Comparison of ENCODE assay signal across 9 cellular contexts in the genomic region with DNA sequence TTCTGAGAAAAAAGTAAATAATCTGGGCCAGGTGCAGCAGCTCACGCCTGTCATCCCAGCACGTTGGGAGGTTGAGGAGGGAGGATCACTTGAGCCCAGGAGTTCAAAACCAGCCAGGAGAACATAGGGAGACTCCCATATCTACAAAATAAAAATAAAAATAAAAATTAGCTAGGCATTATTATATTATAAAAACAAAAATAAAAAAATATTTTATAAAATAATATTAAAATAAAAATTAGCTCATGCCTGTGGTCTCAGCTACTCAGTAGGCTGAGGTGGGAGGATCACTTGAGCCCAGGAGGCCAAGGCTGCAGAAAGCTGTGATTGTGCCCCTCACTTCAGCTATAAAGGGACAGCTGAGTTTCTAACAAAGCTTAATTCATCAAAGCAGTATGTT.
"Had no signal": no experiment of that assay in that cellular context is flagged by ENCODE, and none has a peak within 500 bp of the region (broad histone marks: within the 10 kb centered on the region; RNA-seq: fewer than 3 reads in every experiment).

No MANE protein-coding gene starts in this region.

- H3K4me1 ChIP-seq: HAP-1 had no signal

- H3K36me3 Mint-ChIP-seq: IgD-negative memory B cell had no signal

- ATAC-seq: HCT116, HepG2 had no signal

- H3K27ac Mint-ChIP-seq: HFFc6, IgD-negative memory B cell had no signal

- DNase-seq: GM23248, GOT3, H7, HFFc6 had no signal

- H3K4me3 ChIP-seq: GM23248, HAP-1 had no signal

- H3K36me3 ChIP-seq: HAP-1 had no signal

- H3K27me3 Mint-ChIP-seq: IgD-negative memory B cell had no signal

- H3K4me1 Mint-ChIP-seq: IgD-negative memory B cell had no signal

- H3K4me3 Mint-ChIP-seq: HFFc6 had no signal

- H3K9ac ChIP-seq: GM23248 had no signal

- H3K9me3 ChIP-seq: HAP-1 had no signal

- H3K27ac ChIP-seq: GM23248, HL-60 had no signal
